1 cellular context compared by ENCODE assay signal in the genomic region with DNA sequence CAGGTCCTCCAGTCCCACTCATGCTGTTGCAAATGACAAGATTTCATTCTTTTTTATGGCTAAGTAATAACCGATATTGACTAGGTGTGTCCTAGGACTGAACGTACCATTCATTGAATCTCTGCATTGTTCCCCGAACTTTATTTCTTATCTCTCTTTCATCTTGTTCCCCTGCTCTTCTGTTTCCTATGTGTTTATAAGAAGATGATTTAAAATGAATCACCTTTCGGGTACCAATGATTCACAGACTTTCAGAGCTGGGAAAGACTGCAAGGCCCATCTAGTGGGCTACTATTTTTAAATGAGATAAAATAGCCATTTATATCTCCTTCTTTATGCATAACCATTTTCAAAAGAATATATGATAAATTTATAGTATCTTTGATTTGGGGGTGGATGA.
TF ChIP-seq lines count a peak whose summit lies in the region.

No MANE protein-coding gene starts in this region.

TF ChIP-seq in SK-N-SH, 30 proteins besides CTCF, POLR2A, EP300 and RAD21 (continued from another document):
- TF ChIP-seq FOXM1 (IDR thresholded peaks at IDR 0.05; ENCODE audit: low read depth) = no peak
- TF ChIP-seq, protein P1, sequence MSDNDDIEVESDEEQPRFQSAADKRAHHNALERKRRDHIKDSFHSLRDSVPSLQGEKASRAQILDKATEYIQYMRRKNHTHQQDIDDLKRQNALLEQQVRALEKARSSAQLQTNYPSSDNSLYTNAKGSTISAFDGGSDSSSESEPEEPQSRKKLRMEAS (IDR thresholded peaks at IDR 0.05; ENCODE audit: low read depth) = no peak
